ENCODE assay signal across 18 cellular contexts in genomic region chr15:68188647-68189046, GRCh38. TPM values are rescaled to one million over a fixed set of nuclear protein-coding genes. Genes with fewer than 3 reads are reported as not detected.
DNase-seq lines count a peak whose midpoint lies in the region; ATAC-seq and TF ChIP-seq lines count a peak whose summit lies in the region.
"Had no signal": no experiment of that assay in that cellular context is flagged by ENCODE, and none has a peak within 500 bp of the region (broad histone marks: within the 10 kb centered on the region; RNA-seq: fewer than 3 reads in every experiment).

No MANE protein-coding gene starts in this region.

- TF ChIP-seq CTCF in DOHH2 (IDR thresholded peaks at IDR 0.05; ENCODE audit: low read depth, low read length, poor library complexity, severe bottlenecking) (no peak), OCI-LY1 (IDR thresholded peaks at IDR 0.05; ENCODE audit: low read length) (no peak), esophagus muscularis mucosa (IDR thresholded peaks at IDR 0.05) (no peak)

- H3K27ac Mint-ChIP-seq in stimulated activated naive B cell treated with anti-CD40 and anti-IgM and Interleukin-4, amounts not matched to agents 10 μg/mL and 1 μg/mL and 100 μg/mL, for 72 hours, result peak overlapping the region; percentile 52
- H3K27ac Mint-ChIP-seq: WTC11 had no signal

- H4K20me1 ChIP-seq in DOHH2 (ENCODE audit: control insufficient read depth, insufficient read depth, low read depth, low read length), result no peaks in the 10 kb centered on the region; the same call in 1 of the 2 replicates
- H4K20me1 ChIP-seq in OCI-LY1 (ENCODE audit: insufficient read depth, low read length), result no peaks in the 10 kb centered on the region

- H3K9me2 ChIP-seq in DOHH2 (replicated peaks; ENCODE audit: control insufficient read depth, low read length) (no peaks in the 10 kb centered on the region), OCI-LY1 (ENCODE audit: low read depth, low read length) (no peaks in the 10 kb centered on the region)

- no peak for ATAC-seq in stimulated activated naive B cell treated with anti-CD40 and anti-IgM and Interleukin-4, amounts not matched to agents 10 μg/mL and 1 μg/mL and 100 μg/mL, for 72 hours (replicated peaks)
- ATAC-seq: heart left ventricle, Panc1, WTC11 had no signal

- H3K27me3 Mint-ChIP-seq in stimulated activated naive B cell treated with anti-CD40 and anti-IgM and Interleukin-4, amounts not matched to agents 10 μg/mL and 1 μg/mL and 100 μg/mL, for 72 hours, result no peaks in the 10 kb centered on the region

- H3F3A ChIP-seq in DOHH2 (ENCODE audit: control insufficient read depth, insufficient read depth), result peaks cover 5% of the 10 kb centered on the region; the same call in 1 of the 2 replicates
- H3F3A ChIP-seq in OCI-LY1 (ENCODE audit: insufficient read depth, low read length), result no peaks in the 10 kb centered on the region

- TF ChIP-seq EP300 in esophagus muscularis mucosa (IDR thresholded peaks at IDR 0.05), result no peak

- H3K36me3 ChIP-seq in DOHH2 (ENCODE audit: control insufficient read depth, low read length) (peaks cover 92% of the 10 kb centered on the region), OCI-LY1 (ENCODE audit: insufficient read depth, low read length) (peaks cover 88% of the 10 kb centered on the region), esophagus muscularis mucosa (peaks cover 0 to 42% (median 35%) of the 10 kb centered on the region in 4 donors)
- H3K36me3 ChIP-seq in effector memory CD4-positive, alpha-beta T cell (ENCODE audit: control insufficient read depth, insufficient read depth, low read length), result peaks cover 48% of the 10 kb centered on the region

- H3K9ac ChIP-seq in OCI-LY1 (ENCODE audit: low read length), result no peak overlapping the region
- H3K9ac ChIP-seq: GM23248 had no signal

- intact Hi-C loops in esophagus muscularis mucosa (cut with DNase I), result no loop called here

- no peaks in the 10 kb centered on the region for H3K9me3 ChIP-seq in DOHH2 (ENCODE audit: control insufficient read depth, insufficient read depth, low read length)
- H3K9me3 ChIP-seq in OCI-LY1 (ENCODE audit: low read length), result no peaks in the 10 kb centered on the region
- no peaks in the 10 kb centered on the region for H3K9me3 ChIP-seq in esophagus muscularis mucosa
- H3K9me3 ChIP-seq in effector memory CD4-positive, alpha-beta T cell (ENCODE audit: control insufficient read depth, low read length), result no peaks in the 10 kb centered on the region
- H3K9me3 ChIP-seq: heart left ventricle had no signal

- no peaks in the 10 kb centered on the region for H3K27me3 ChIP-seq in DOHH2 (ENCODE audit: control insufficient read depth, low read length)
- H3K27me3 ChIP-seq in OCI-LY1 (ENCODE audit: insufficient read depth, low read length), result no peaks in the 10 kb centered on the region
- H3K27me3 ChIP-seq in esophagus muscularis mucosa, result no peaks in the 10 kb centered on the region
- H3K27me3 ChIP-seq in effector memory CD4-positive, alpha-beta T cell (replicated peaks; ENCODE audit: control insufficient read depth, insufficient read depth, low read length, poor library complexity, severe bottlenecking), result no peaks in the 10 kb centered on the region
- H3K27me3 ChIP-seq: heart left ventricle had no signal

- H3K27ac ChIP-seq in DOHH2 (ENCODE audit: low read depth, low read length) (peak overlapping the region; percentile 29), OCI-LY1 (ENCODE audit: low read depth, low read length, poor library complexity, severe bottlenecking) (peak overlapping the region; percentile 56), esophagus muscularis mucosa (replicated peaks in 1 of 4) (peak overlapping the region; percentile 76 to 86 (median 82))
- H3K27ac ChIP-seq in effector memory CD4-positive, alpha-beta T cell (ENCODE audit: insufficient read depth, low read length, poor library complexity, severe bottlenecking), result no peak overlapping the region
- H3K27ac ChIP-seq: GM23248 had no signal

- H3K4me3 ChIP-seq in DOHH2 (ENCODE audit: low read length) (no peak overlapping the region), OCI-LY1 (ENCODE audit: low read depth, low read length, poor library complexity, severe bottlenecking) (no peak overlapping the region), esophagus muscularis mucosa (peak overlapping the region in 1 of 4 donors; percentile 23)
- H3K4me3 ChIP-seq in effector memory CD4-positive, alpha-beta T cell (ENCODE audit: insufficient read depth, low read depth, low read length, poor library complexity, severe bottlenecking), result no peak overlapping the region
- H3K4me3 ChIP-seq: GM23248, heart left ventricle had no signal

- no peak overlapping the region for H2AFZ ChIP-seq in OCI-LY1 (ENCODE audit: low read length)
- H2AFZ ChIP-seq: GM23248 had no signal

- no peaks in the 10 kb centered on the region for H3K9me3 Mint-ChIP-seq in stimulated activated naive B cell treated with anti-CD40 and anti-IgM and Interleukin-4, amounts not matched to agents 10 μg/mL and 1 μg/mL and 100 μg/mL, for 72 hours
- H3K9me3 Mint-ChIP-seq: WTC11 had no signal

- peaks cover 42 to 67% of the 10 kb centered on the region in 2 donors for H3K36me3 Mint-ChIP-seq in stimulated activated naive B cell treated with anti-CD40 and anti-IgM and Interleukin-4, amounts not matched to agents 10 μg/mL and 1 μg/mL and 100 μg/mL, for 72 hours

- H3K4me3 Mint-ChIP-seq in stimulated activated naive B cell treated with anti-CD40 and anti-IgM and Interleukin-4, amounts not matched to agents 10 μg/mL and 1 μg/mL and 100 μg/mL, for 72 hours, result no peak overlapping the region
- H3K4me3 Mint-ChIP-seq: WTC11 had no signal

- WGBS in esophagus muscularis mucosa, result 44% methylated on average over 2 of the region's 2 CpGs

- no peaks in the 10 kb centered on the region for H3K79me2 ChIP-seq in DOHH2 (ENCODE audit: control insufficient read depth, low read length)
- H3K79me2 ChIP-seq in OCI-LY1 (ENCODE audit: insufficient read depth, low read length), result no peaks in the 10 kb centered on the region

- H3K4me1 ChIP-seq in DOHH2 (ENCODE audit: control insufficient read depth, low read length) (peaks cover 19% of the 10 kb centered on the region), OCI-LY1 (ENCODE audit: insufficient read depth, low read length, severe bottlenecking) (peaks cover 38% of the 10 kb centered on the region), esophagus muscularis mucosa (peaks cover 25 to 90% (median 71%) of the 10 kb centered on the region in 4 donors)
- H3K4me1 ChIP-seq in effector memory CD4-positive, alpha-beta T cell (ENCODE audit: control insufficient read depth, insufficient read depth, low read length, poor library complexity, severe bottlenecking), result no peaks in the 10 kb centered on the region

- peaks cover 0 to 5% of the 10 kb centered on the region in 2 donors for H3K4me1 Mint-ChIP-seq in stimulated activated naive B cell treated with anti-CD40 and anti-IgM and Interleukin-4, amounts not matched to agents 10 μg/mL and 1 μg/mL and 100 μg/mL, for 72 hours

- no peak for DNase-seq in esophagus muscularis mucosa (ENCODE audit: extremely low spot score)
- no peak for DNase-seq in stimulated activated naive B cell treated with anti-CD40 and anti-IgM and Interleukin-4, amounts not matched to agents 10 μg/mL and 1 μg/mL and 100 μg/mL, for 72 hours
- no peak for DNase-seq in COLO668 (lab: John Stamatoyannopoulos, UW; ENCODE audit: unreplicated experiment)
- DNase-seq in effector memory CD4-positive, alpha-beta T cell, result no peak
- no peak for DNase-seq in NCI-H345 treated with DMSO at 0.1 percent for 48 hours (lab: John Stamatoyannopoulos, UW; ENCODE audit: unreplicated experiment)
- DNase-seq in NCI-H187 treated with DMSO at 0.1 percent for 48 hours (lab: John Stamatoyannopoulos, UW), result no peak
- DNase-seq: DMS53, erythroblast, GM23248, heart left ventricle, kidney glomerular epithelial cell, NCI-H1930, NCI-H510A treated with DMSO at 0.1 percent for 48 hours, SW 1271 had no signal

- H3K4me2 ChIP-seq in DOHH2 (ENCODE audit: low read length) (peak overlapping the region; percentile 24), OCI-LY1 (ENCODE audit: low read length) (no peak overlapping the region)

- TF ChIP-seq POLR2A in esophagus muscularis mucosa (IDR thresholded peaks at IDR 0.05; ENCODE audit: low read depth), result no peak

RNA-seq across cellular contexts. Expression of gene CALML4, which starts 16.5 kb away (rescaled TPM):
- total RNA-seq in esophagus muscularis mucosa, result 10 to 100 TPM; 14.2 to 45.8 (median 32.1) TPM

RNA-seq across cellular contexts. Expression of gene CLN6, which starts 40.9 kb away (rescaled TPM):
- 10 to 100 TPM; 13.4 to 18.2 (median 16.1) TPM for total RNA-seq in esophagus muscularis mucosa
